ENCODE assay signal across 19 cellular contexts in the genomic region with DNA sequence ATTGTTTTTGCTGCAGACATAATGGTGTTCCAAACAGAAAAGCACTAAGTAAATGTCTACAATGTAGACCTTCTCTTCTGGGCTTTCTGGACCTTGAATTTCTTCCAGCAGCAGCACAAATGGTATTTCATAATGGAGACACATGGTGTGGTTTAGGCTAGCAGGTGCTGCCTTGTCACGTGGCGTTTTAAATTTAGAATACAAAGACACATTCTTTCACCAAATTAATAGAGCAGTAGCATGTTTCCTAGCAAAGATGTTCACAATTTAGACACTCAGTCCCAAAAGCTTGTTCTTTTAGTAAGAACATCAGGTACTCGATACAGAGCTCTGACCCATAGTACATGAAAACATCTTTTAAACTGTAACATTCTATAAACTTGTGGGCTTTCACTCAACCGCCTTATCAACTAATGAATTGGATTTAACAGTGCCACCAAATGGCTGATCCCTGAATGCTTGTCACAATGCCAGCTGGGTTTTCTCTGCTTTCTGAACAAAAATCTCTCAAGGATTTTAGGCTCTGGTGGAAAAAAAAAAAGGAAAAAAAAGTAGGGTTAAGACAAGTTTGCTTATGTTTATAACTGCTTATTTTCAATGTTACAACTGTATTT.
DNase-seq lines count a peak whose midpoint lies in the region; TF ChIP-seq lines count a peak whose summit lies in the region.
"Had no signal": no experiment of that assay in that cellular context is flagged by ENCODE, and none has a peak within 500 bp of the region (broad histone marks: within the 10 kb centered on the region; RNA-seq: fewer than 3 reads in every experiment).

No MANE protein-coding gene starts in this region.

- H3K27me3 ChIP-seq in transverse colon: no peaks in the 10 kb centered on the region
- H3K27me3 ChIP-seq: heart right ventricle, MG63 had no signal

- peak overlapping the region in 1 of 4 donors; percentile 19 for H3K27ac ChIP-seq in transverse colon

- intact Hi-C loops in transverse colon (cut with DNase I; ENCODE audit: low total_unique reads): no loop called here

- no peaks in the 10 kb centered on the region for H3K36me3 ChIP-seq in transverse colon
- H3K36me3 ChIP-seq: heart right ventricle, MG63 had no signal

- WGBS in transverse colon (ENCODE audit: low coverage in 1 of 2), 2 donors: 74 to 86% methylated on average over 1 to 4 of the region's 4 CpGs

- TF ChIP-seq CTCF in transverse colon (IDR thresholded peaks at IDR 0.05): no peak

- in situ Hi-C loops in transverse colon (cut with MboI; ENCODE audit: low pct_ligation_motif_present in 1 of 4, low pct_unique_long_range_greater_than_20kb in 1 of 4, low sequenced_read_pairs in 3 of 4): no loop called here

- H3K9me3 ChIP-seq in transverse colon: no peaks in the 10 kb centered on the region
- H3K9me3 ChIP-seq: heart right ventricle, MG63 had no signal

- TF ChIP-seq POLR2A in transverse colon (IDR thresholded peaks at IDR 0.05): no peak

- no peaks in the 10 kb centered on the region for H3K4me1 ChIP-seq in transverse colon

- no peak for TF ChIP-seq EP300 in transverse colon (IDR thresholded peaks at IDR 0.05; ENCODE audit: low read depth)

- peak; percentile 87 for DNase-seq in Ammon's horn (ENCODE audit: low spot score)
- peak; percentile 76 for DNase-seq in NCI-H82 treated with DMSO at 0.1 percent for 48 hours (lab: John Stamatoyannopoulos, UW; ENCODE audit: unreplicated experiment)
- DNase-seq in globus pallidus (ENCODE audit: low spot score): peak; percentile 87
- DNase-seq in putamen (ENCODE audit: low spot score): peak; percentile 78
- DNase-seq in DMS79 treated with DMSO at 0.1 percent for 48 hours (lab: John Stamatoyannopoulos, UW): no peak
- no peak for DNase-seq in transverse colon
- DNase-seq in GM19240 (ENCODE audit: insufficient read length, low spot score): no peak
- no peak for DNase-seq in AG20443 (ENCODE audit: low spot score)
- DNase-seq: activated CD8-positive, alpha-beta T cell treated with anti-CD3 and anti-CD28 coated beads, Interleukin-2, amount 10 ng/mL, durations not matched to agents 7 days and 5 days; H7; heart right ventricle; mammary epithelial cell; MG63; NCI-H1694; NCI-H510A; right cardiac atrium; Right ventricle myocardium superior; stimulated activated naive B cell treated with anti-CD40 and anti-IgM and Interleukin-4, amounts not matched to agents 10 μg/mL and 1 μg/mL and 100 μg/mL, for 72 hours; T-helper 17 cell had no signal

- H3K4me3 ChIP-seq in transverse colon: no peak overlapping the region
- H3K4me3 ChIP-seq: heart right ventricle, MG63 had no signal

Comparison
In these comparisons a context has a peak if more than half of its experiments do, and no peak if none do; other contexts are left out.
1. DNase-seq: peak in Ammon's horn (single experiment), NCI-H82 treated with DMSO at 0.1 percent for 48 hours (single experiment), globus pallidus (single experiment) and putamen (single experiment); none in DMS79 treated with DMSO at 0.1 percent for 48 hours (single experiment), transverse colon (single experiment), GM19240 (single experiment) and AG20443 (single experiment).